14 cellular contexts compared by ENCODE assay signal in the genomic region with DNA sequence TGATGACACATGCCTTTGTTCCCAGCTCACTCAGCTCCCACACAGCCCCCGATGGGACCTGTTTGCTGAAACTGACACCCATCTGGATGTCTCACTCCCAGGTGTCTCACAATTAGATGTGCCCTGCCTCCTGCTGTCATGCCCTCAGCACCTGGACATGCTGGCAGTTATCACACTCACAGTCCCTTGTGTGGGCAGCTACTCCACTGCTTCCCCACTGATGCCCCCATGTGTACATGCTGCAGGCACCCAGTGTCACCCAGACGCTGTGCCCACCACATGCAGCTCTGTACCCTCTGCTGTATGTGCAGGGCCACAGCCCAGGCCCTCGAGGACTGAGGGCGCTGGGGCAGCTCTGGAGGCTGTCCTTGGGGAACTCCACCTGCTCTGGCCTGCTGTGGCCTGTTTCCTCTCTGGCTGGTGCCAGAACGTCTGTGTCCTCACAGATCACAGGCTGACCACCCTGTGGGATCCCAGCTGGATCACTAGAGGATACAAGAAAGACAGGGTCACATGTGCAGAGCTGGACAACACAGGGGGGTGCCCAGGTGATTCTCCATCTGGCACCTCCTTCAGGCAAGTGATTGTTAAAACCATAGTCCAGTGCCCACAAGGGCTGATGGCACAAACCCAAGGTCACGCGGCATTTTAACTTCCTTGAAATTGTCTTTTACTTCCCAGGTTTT. TPM values are rescaled to one million over a fixed set of nuclear protein-coding genes. Genes with fewer than 3 reads are reported as not detected.
DNase-seq lines count a peak whose midpoint lies in the region; ATAC-seq and TF ChIP-seq lines count a peak whose summit lies in the region.
"Had no signal": no experiment of that assay in that cellular context is flagged by ENCODE, and none has a peak within 500 bp of the region (broad histone marks: within the 10 kb centered on the region; RNA-seq: fewer than 3 reads in every experiment).

No MANE protein-coding gene starts in this region.

- WGBS in spleen, 5 donors = 51 to 75% (median 53%) methylated on average over 3 to 7 of the region's 7 CpGs

- H3K4me1 ChIP-seq in spleen = peaks cover 0 to 33% (median 9%) of the 10 kb centered on the region in 6 donors
- H3K4me1 ChIP-seq: Caco-2 had no signal

- no peaks in the 10 kb centered on the region for H3K9me3 ChIP-seq in spleen
- H3K9me3 ChIP-seq: Caco-2, mucosa of descending colon had no signal

- H3K27me3 ChIP-seq in spleen (replicated peaks in 1 of 7) = peaks cover 0 to 26% (median 14%) of the 10 kb centered on the region in 7 donors

- DNase-seq in DMS 273 (lab: John Stamatoyannopoulos, UW; ENCODE audit: unreplicated experiment) (peak; percentile 53), DMS 273 treated with DMSO at 0.1 percent for 48 hours (lab: John Stamatoyannopoulos, UW) (no peak), NCI-H2196 treated with DMSO at 0.1 percent for 48 hours (lab: John Stamatoyannopoulos, UW; ENCODE audit: unreplicated experiment) (peak; percentile 57), left ventricle myocardium superior (peak; percentile 15), spleen (peak; percentile 63), kidney glomerular epithelial cell (lab: John Stamatoyannopoulos, UW) (no peak)
- DNase-seq: activated naive CD8-positive, alpha-beta T cell treated with anti-CD3 and anti-CD28 coated beads for 36 hours; Caco-2 had no signal

- no peak for ATAC-seq in left ventricle myocardium superior
- no peak for ATAC-seq in GM18498 (IDR thresholded peaks at IDR 0.05; ENCODE audit: unreplicated experiment)
- ATAC-seq in HG02588 (IDR thresholded peaks at IDR 0.05; ENCODE audit: unreplicated experiment) = no peak
- ATAC-seq: mucosa of descending colon had no signal

- intact Hi-C loops in left ventricle myocardium superior (cut with micrococcal nuclease) (no loop called here), spleen (cut with DNase I; ENCODE audit: low total_unique reads) (no loop called here)

- no peak for TF ChIP-seq CTCF in spleen (IDR thresholded peaks at IDR 0.05 in 8 of 11, conservative IDR thresholded peaks at IDR 0.05 in 3 of 11)

- no peak for TF ChIP-seq POLR2A in spleen (IDR thresholded peaks at IDR 0.05)

- H3K4me3 ChIP-seq in spleen = no peak overlapping the region
- H3K4me3 ChIP-seq: mucosa of descending colon had no signal

- no peaks in the 10 kb centered on the region for H3K36me3 ChIP-seq in spleen

- H3K27ac ChIP-seq in spleen = no peak overlapping the region
- H3K27ac ChIP-seq: 22Rv1, KMS-11 had no signal

RNA-seq across cellular contexts. Expression of a gene that starts 14.0 kb away (rescaled TPM):
- total RNA-seq in left ventricle myocardium superior = not detected
- not detected for total RNA-seq in spleen
- polyA plus RNA-seq in spleen = not detected
- total RNA-seq: activated naive CD8-positive, alpha-beta T cell treated with anti-CD3 and anti-CD28 coated beads for 36 hours; Caco-2; mucosa of descending colon; renal cortical epithelial cell had no signal

RNA-seq across cellular contexts. Expression of a gene that starts 20.8 kb away (rescaled TPM):
- total RNA-seq in left ventricle myocardium superior (0.45 TPM), spleen (10 to 100 TPM in 1 of 7 donors, 1 to 10 TPM in 6; 2.4 to 11.2 (median 5.6) TPM)
- polyA plus RNA-seq in spleen = 1 to 10 TPM in 2 of 3 donors, under 1 TPM in 1; 0.26 to 1.8 (median 1.0) TPM
- total RNA-seq: activated naive CD8-positive, alpha-beta T cell treated with anti-CD3 and anti-CD28 coated beads for 36 hours had no signal

RNA-seq across cellular contexts. Expression of a gene that starts 27.2 kb away (rescaled TPM):
- total RNA-seq in left ventricle myocardium superior = not detected
- total RNA-seq in spleen = under 1 TPM in 1 of 7 donors, not detected in 6; 0.16 TPM
- polyA plus RNA-seq in spleen = under 1 TPM; 0.02 to 0.03 (median 0.02) TPM
- total RNA-seq: activated naive CD8-positive, alpha-beta T cell treated with anti-CD3 and anti-CD28 coated beads for 36 hours; Caco-2; mucosa of descending colon; renal cortical epithelial cell had no signal

Comparison
In these comparisons a context has a peak if more than half of its experiments do, and no peak if none do; other contexts are left out.
1. DNase-seq: peak in DMS 273 (single experiment), NCI-H2196 treated with DMSO at 0.1 percent for 48 hours (single experiment), left ventricle myocardium superior (single experiment) and spleen (single experiment); none in DMS 273 treated with DMSO at 0.1 percent for 48 hours (single experiment) and kidney glomerular epithelial cell (single experiment).